Comparison of ENCODE assay signal across 6 cellular contexts in the genomic region with DNA sequence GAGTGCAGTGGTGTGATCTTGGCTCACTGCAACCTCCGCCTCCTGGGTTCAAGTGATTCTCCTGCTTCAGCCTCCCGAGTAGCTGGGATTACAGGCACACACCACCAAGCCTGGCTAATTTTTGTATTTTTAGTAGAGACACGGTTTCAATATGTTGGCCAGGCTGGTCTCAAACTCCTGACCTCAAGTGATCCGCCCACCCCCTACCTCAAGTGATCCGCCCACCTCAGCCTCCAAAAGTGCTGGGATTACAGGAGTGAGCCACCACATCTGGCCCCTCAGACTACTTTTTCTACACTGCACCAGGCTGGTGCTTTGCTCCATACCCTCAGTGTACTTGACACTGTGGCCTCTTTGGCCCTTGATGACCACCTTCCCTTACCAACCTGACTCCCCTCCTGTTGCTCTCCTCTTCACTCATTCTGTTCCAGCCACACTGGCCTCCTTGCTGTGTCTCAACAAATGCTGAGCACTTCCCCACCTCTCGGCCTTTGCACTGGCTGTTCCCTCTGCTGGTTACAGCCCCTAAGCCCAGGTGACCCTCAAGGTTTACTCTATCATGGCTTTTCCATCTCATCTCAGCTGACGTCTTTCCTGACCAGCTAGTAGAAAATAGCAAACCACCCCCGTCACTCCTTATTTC. TPM values are rescaled to one million over a fixed set of nuclear protein-coding genes. Genes with fewer than 3 reads are reported as not detected.
"Had no signal": no experiment of that assay in that cellular context is flagged by ENCODE, and none has a peak within 500 bp of the region (broad histone marks: within the 10 kb centered on the region; RNA-seq: fewer than 3 reads in every experiment).

No MANE protein-coding gene starts in this region.

RNA-seq across cellular contexts. Expression of gene INSYN1, which starts 39.9 kb away (rescaled TPM):
- total RNA-seq: OCI-LY7, PC-3, PC-9, RPMI7951, SJCRH30, SJSA1 had no signal
